In genomic region chr10:83871486-83872081, GRCh38 we compare ENCODE assay signal across 8 cellular contexts.
DNase-seq lines count a peak whose midpoint lies in the region; ATAC-seq, FAIRE-seq and TF ChIP-seq lines count a peak whose summit lies in the region.

No MANE protein-coding gene starts in this region.

- H3K27me3 ChIP-seq in GM12878 (replicated peaks in 1 of 2; ENCODE audit: control insufficient read depth in 2 of 2, insufficient read depth in 2 of 2, low read length in 1 of 2) (no peaks in the 10 kb centered on the region), iPS DF 6.9 (ENCODE audit: control insufficient read depth, insufficient read depth, low read length) (no peaks in the 10 kb centered on the region)

- no peak for TF ChIP-seq POLR2A in GM12878 (IDR thresholded peaks at IDR 0.05; ENCODE audit: low read depth, low read length)

- peak; percentile 96 for TF ChIP-seq CTCF in GM13976 (IDR thresholded peaks at IDR 0.05; ENCODE audit: borderline replicate concordance, control extremely low read depth, extremely low read depth, insufficient read depth, missing control alignments)
- TF ChIP-seq CTCF in GM12878 (IDR thresholded peaks at IDR 0.05 in 2 of 3, conservative IDR thresholded peaks at IDR 0.05 in 1 of 3; ENCODE audit: control insufficient read depth in 2 of 3, extremely low read depth in 1 of 3, insufficient read depth in 1 of 3, low read depth in 3 of 3, low read length in 3 of 3): peak; percentile 95

- H3K9me3 ChIP-seq in GM12878 (replicated peaks; ENCODE audit: control insufficient read depth, insufficient read depth, low read length): no peaks in the 10 kb centered on the region
- H3K9me3 ChIP-seq in iPS DF 6.9 (ENCODE audit: control insufficient read depth, insufficient read depth, low read length): no peaks in the 10 kb centered on the region; the same call in 1 of the 2 replicates

- no peak overlapping the region for H3K4me2 ChIP-seq in GM12878 (ENCODE audit: control insufficient read depth, insufficient read depth)

- CTCF ChIA-PET in GM12878 (lab: Yijun Ruan, JAX): interaction anchor here (0.6 to 3.1 kb wide), 50 partner anchors 8 to 1721 kb away, joined by 3 to 23 read pairs (median 4); no protein-coding TSS in a partner anchor

- RAD21 ChIA-PET in GM12878 (lab: Charles Lee; ENCODE audit: unreplicated experiment): interaction anchor here (0.7 to 2.3 kb wide), 15 partner anchors 16 to 1722 kb away, joined by 3 to 22 read pairs (median 3); no protein-coding TSS in a partner anchor

- DNase-seq in A172 (ENCODE audit: low spot score) (peak; percentile 70), GM13976 (ENCODE audit: low spot score) (peak; percentile 63), NCI-H1105 (lab: John Stamatoyannopoulos, UW) (peak; percentile 49), T-helper 9 cell (peak; percentile 41), GM12878 (ENCODE audit: low read depth, low spot score) (peak; percentile 47), iPS DF 6.9 (ENCODE audit: low read depth, low spot score) (peak; percentile 76)
- peak; percentile 33 for DNase-seq in stimulated activated CD4-positive, alpha-beta T cell treated with anti-CD3 and anti-CD28 coated beads, Interleukin-12 subunit alpha, Interleukin-12 subunit beta, amount 100 ng/mL, for 4 hours

- TF ChIP-seq EP300 in GM12878 (IDR thresholded peaks at IDR 0.05; ENCODE audit: borderline replicate concordance in 1 of 2, control insufficient read depth in 1 of 2, low read depth in 2 of 2, low read length in 2 of 2): no peak

- peak; percentile 100 for TF ChIP-seq RAD21 in GM12878 (IDR thresholded peaks at IDR 0.05; ENCODE audit: insufficient read depth, low read depth, low read length)

- no peak overlapping the region for H3K9ac ChIP-seq in GM12878 (ENCODE audit: control insufficient read depth, insufficient read depth, low read length)

- no peaks in the 10 kb centered on the region for H4K20me1 ChIP-seq in GM12878 (ENCODE audit: control insufficient read depth, insufficient read depth)

- SMC1A ChIA-PET in GM12878 (lab: Charles Lee; ENCODE audit: uncharacterized antibody, unreplicated experiment): interaction anchor here (0.9 to 2.3 kb wide), 13 partner anchors 9 to 1075 kb away, joined by 3 to 12 read pairs (median 4); no protein-coding TSS in a partner anchor

- intact Hi-C loops in GM12878 (cut with micrococcal nuclease; ENCODE audit: unreplicated experiment): loop anchor here (1.0 to 10.0 kb wide), 6 partner anchors 136 to 1075 kb away; no protein-coding TSS in a partner anchor

- BruUV-seq in GM12878 (replicated peaks; lab: Mats Ljungman, UMichigan): no TSS peak

- H3K27ac ChIP-seq in GM12878 (ENCODE audit: control insufficient read depth, insufficient read depth) (no peak overlapping the region), iPS DF 6.9 (ENCODE audit: low read length) (no peak overlapping the region)

- H3K79me2 ChIP-seq in GM12878 (ENCODE audit: control insufficient read depth, insufficient read depth, low read length): no peaks in the 10 kb centered on the region

- H2AFZ ChIP-seq in GM12878 (ENCODE audit: control insufficient read depth, low read depth, low read length): no peak overlapping the region

- in situ Hi-C loops in GM13976 (cut with MboI; ENCODE audit: low sequenced_read_pairs, unreplicated experiment) (no loop called here), GM12878 (cut with MboI) (loop anchor here (5.0 kb wide), 1 partner anchor 1059 kb away; no protein-coding TSS in a partner anchor)

- peak; percentile 99 for FAIRE-seq in GM12878 (lab: Jason Lieb, UNC)

- H3K36me3 ChIP-seq in GM12878 (ENCODE audit: control insufficient read depth in 2 of 2, insufficient read depth in 2 of 2, low read length in 1 of 2) (no peaks in the 10 kb centered on the region), iPS DF 6.9 (ENCODE audit: control insufficient read depth, insufficient read depth, low read length) (no peaks in the 10 kb centered on the region)

- H3K4me3 ChIP-seq in GM12878 (no peak overlapping the region), iPS DF 6.9 (ENCODE audit: low read length) (no peak overlapping the region)

- POLR2A ChIA-PET in GM12878 (lab: Charles Lee): no interaction called here

- H3K4me1 ChIP-seq in GM12878 (ENCODE audit: control insufficient read depth, insufficient read depth, low read length): no peaks in the 10 kb centered on the region
- H3K4me1 ChIP-seq in iPS DF 6.9 (ENCODE audit: control insufficient read depth, insufficient read depth, low read length): 0 out of 2 replicates have a peak, but pooled peaks cover 2% of the 10 kb centered on the region

- peak; percentile 96 for ATAC-seq in HG02798 (IDR thresholded peaks at IDR 0.05; ENCODE audit: poor library complexity, unreplicated experiment)
- ATAC-seq in GM12878: peak; percentile 99

- WGBS in GM12878 (ENCODE audit: insufficient coverage, insufficient replicate concordance, low lambda C conversion rate, missing lambda C conversion rate): 5% methylated on average over 14 of the region's 14 CpGs
- WGBS in iPS DF 6.9 (ENCODE audit: insufficient coverage, insufficient read length): 100% methylated on average over 1 of the region's 14 CpGs

TF ChIP-seq in GM12878, 131 proteins besides CTCF, POLR2A, EP300 and RAD21 (continues in another document):
- no peak for TF ChIP-seq SUPT20H (IDR thresholded peaks at IDR 0.05; ENCODE audit: borderline replicate concordance, control insufficient read depth, low read depth, low read length)
- peak; percentile 82 for TF ChIP-seq YY1 (IDR thresholded peaks at IDR 0.05; ENCODE audit: low read depth, low read length)
- peak; percentile 56; the same call in 1 of the 3 replicates for TF ChIP-seq POU2F2 (IDR thresholded peaks at IDR 0.05; ENCODE audit: borderline replicate concordance, low read depth, low read length)
- peak; percentile 60 for TF ChIP-seq FOXM1 (IDR thresholded peaks at IDR 0.05; ENCODE audit: low read depth, low read length)
- TF ChIP-seq IRF4 (IDR thresholded peaks at IDR 0.05; ENCODE audit: low read depth, low read length): no peak
- TF ChIP-seq KAT2A (conservative IDR thresholded peaks at IDR 0.05; ENCODE audit: control insufficient read depth, low read depth, low read length): no peak
- peak; percentile 96 for TF ChIP-seq SMC3 (IDR thresholded peaks at IDR 0.05; ENCODE audit: borderline replicate concordance, low read length)
- TF ChIP-seq ATF7 (IDR thresholded peaks at IDR 0.05; ENCODE audit: low read depth): no peak
- TF ChIP-seq TARDBP (IDR thresholded peaks at IDR 0.05; ENCODE audit: borderline replicate concordance): no peak
- TF ChIP-seq ZBTB33 (IDR thresholded peaks at IDR 0.05): no peak
- TF ChIP-seq, protein P1, sequence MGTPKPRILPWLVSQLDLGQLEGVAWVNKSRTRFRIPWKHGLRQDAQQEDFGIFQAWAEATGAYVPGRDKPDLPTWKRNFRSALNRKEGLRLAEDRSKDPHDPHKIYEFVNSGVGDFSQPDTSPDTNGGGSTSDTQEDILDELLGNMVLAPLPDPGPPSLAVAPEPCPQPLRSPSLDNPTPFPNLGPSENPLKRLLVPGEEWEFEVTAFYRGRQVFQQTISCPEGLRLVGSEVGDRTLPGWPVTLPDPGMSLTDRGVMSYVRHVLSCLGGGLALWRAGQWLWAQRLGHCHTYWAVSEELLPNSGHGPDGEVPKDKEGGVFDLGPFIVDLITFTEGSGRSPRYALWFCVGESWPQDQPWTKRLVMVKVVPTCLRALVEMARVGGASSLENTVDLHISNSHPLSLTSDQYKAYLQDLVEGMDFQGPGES (IDR thresholded peaks at IDR 0.05): peak; percentile 23; the same call in 1 of the 2 replicates
- peak; percentile 33; the same call in 1 of the 2 replicates for TF ChIP-seq RUNX3 (IDR thresholded peaks at IDR 0.05; ENCODE audit: low read length)
- TF ChIP-seq EED (IDR thresholded peaks at IDR 0.05; ENCODE audit: low read depth): no peak
- peak in 1 of 2 experiments; percentile 13; a peak in 1 of 4 replicates for TF ChIP-seq BHLHE40 (IDR thresholded peaks at IDR 0.05; ENCODE audit: borderline replicate concordance in 1 of 2, low read depth in 2 of 2, low read length in 1 of 2)
